In the genomic region with DNA sequence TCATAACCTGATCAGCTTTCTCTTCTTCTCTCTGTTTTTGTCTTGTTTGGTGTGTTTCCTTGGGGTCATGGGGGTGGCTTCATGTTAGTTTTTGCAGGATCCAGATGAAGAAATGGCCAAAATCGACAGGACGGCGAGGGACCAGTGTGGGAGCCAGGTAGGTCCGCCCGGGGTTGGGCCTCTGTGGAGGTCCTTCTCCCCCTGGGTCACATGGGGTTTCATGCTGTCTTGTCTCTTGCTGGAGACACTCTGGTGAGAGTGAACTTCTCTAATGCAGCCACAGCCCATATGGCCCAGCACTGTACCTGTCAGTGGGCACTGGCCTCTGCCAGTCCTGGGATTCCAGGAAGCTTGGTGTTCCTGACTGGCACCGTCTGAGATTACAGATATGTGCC, we compare ENCODE assay signal across 10 cellular contexts. TPM values are rescaled to one million over a fixed set of nuclear protein-coding genes. Genes with fewer than 3 reads are reported as not detected.
DNase-seq lines count a peak whose midpoint lies in the region; FAIRE-seq and TF ChIP-seq lines count a peak whose summit lies in the region.
"Had no signal": no experiment of that assay in that cellular context is flagged by ENCODE, and none has a peak within 500 bp of the region (broad histone marks: within the 10 kb centered on the region; RNA-seq: fewer than 3 reads in every experiment).

No MANE protein-coding gene starts in this region.

- peak; percentile 9 for FAIRE-seq in GM12892 (lab: Jason Lieb, UNC)

- intact Hi-C loops in esophagus muscularis mucosa (cut with DNase I) = loop anchor here (5.0 to 10.0 kb wide), 2 partner anchors 129 to 208 kb away; partner anchors contain the start of genes POP4 and URI1
- intact Hi-C loops in sigmoid colon (cut with DNase I) = loop anchor here (10.0 kb wide), 1 partner anchor 208 kb away; the partner anchor contains the start of gene POP4

- TF ChIP-seq CTCF in esophagus muscularis mucosa (IDR thresholded peaks at IDR 0.05) (no peak), sigmoid colon (IDR thresholded peaks at IDR 0.05) (no peak), RWPE1 (conservative IDR thresholded peaks at IDR 0.05; ENCODE audit: low read depth) (no peak)

- TF ChIP-seq EP300 in esophagus muscularis mucosa (IDR thresholded peaks at IDR 0.05) (no peak), sigmoid colon (IDR thresholded peaks at IDR 0.05) (no peak)

- WGBS in esophagus muscularis mucosa = 87% methylated on average over 6 of the region's 6 CpGs
- 86% methylated on average over 6 of the region's 6 CpGs for WGBS in sigmoid colon, 2 donors

- POLR2A ChIA-PET in RWPE1 (lab: Yijun Ruan, JAX; ENCODE audit: low non-redundant PET) = no interaction called here

- H3K27ac ChIP-seq in SJSA1 (no peak overlapping the region), esophagus muscularis mucosa (replicated peaks in 1 of 4) (peak overlapping the region in 1 of 4 donors; percentile 13), sigmoid colon (no peak overlapping the region), RWPE1 (no peak overlapping the region)

- CTCF ChIA-PET in RWPE1 (lab: Yijun Ruan, JAX) = no interaction called here

- H3K27me3 ChIP-seq in SJSA1 (replicated peaks) (no peaks in the 10 kb centered on the region), esophagus muscularis mucosa (no peaks in the 10 kb centered on the region), sigmoid colon (no peaks in the 10 kb centered on the region)

- H3K36me3 ChIP-seq in SJSA1 (peaks cover 38% of the 10 kb centered on the region), esophagus muscularis mucosa (no peaks in the 10 kb centered on the region), sigmoid colon (no peaks in the 10 kb centered on the region)

- H3K4me1 ChIP-seq in SJSA1 (replicated peaks) (peaks cover 12% of the 10 kb centered on the region), esophagus muscularis mucosa (peaks cover 0 to 20% (median 15%) of the 10 kb centered on the region in 4 donors), sigmoid colon (peaks cover 0 to 15% (median 10%) of the 10 kb centered on the region in 4 donors)

- H3K9me3 ChIP-seq in SJSA1 (replicated peaks) (no peaks in the 10 kb centered on the region), esophagus muscularis mucosa (no peaks in the 10 kb centered on the region), sigmoid colon (no peaks in the 10 kb centered on the region)

- TF ChIP-seq POLR2A in GM12892 (IDR thresholded peaks at IDR 0.05; ENCODE audit: low read depth, low read length) = no peak
- no peak for TF ChIP-seq POLR2A in esophagus muscularis mucosa (IDR thresholded peaks at IDR 0.05; ENCODE audit: low read depth)
- no peak for TF ChIP-seq POLR2A in sigmoid colon (IDR thresholded peaks at IDR 0.05)

- peak overlapping the region; percentile 60 for H3K4me3 ChIP-seq in SJSA1
- H3K4me3 ChIP-seq in esophagus muscularis mucosa = peak overlapping the region; percentile 60 to 82 (median 70)
- H3K4me3 ChIP-seq in sigmoid colon = peak overlapping the region in 3 of 4 donors; percentile 60 to 75 (median 61)

- DNase-seq in GM12892 (ENCODE audit: insufficient read length) = no peak
- no peak for DNase-seq in SJSA1 (ENCODE audit: low read depth in 1 of 2, low spot score in 2 of 2)
- DNase-seq in esophagus muscularis mucosa (ENCODE audit: extremely low spot score) = no peak
- no peak for DNase-seq in sigmoid colon
- DNase-seq in stimulated activated naive CD4-positive, alpha-beta T cell (lab: John Stamatoyannopoulos, UW) = no peak
- no peak for DNase-seq in RWPE1 (ENCODE audit: low spot score)
- DNase-seq in AML-193 (lab: John Stamatoyannopoulos, UW) = no peak
- DNase-seq in NOMO-1 (lab: John Stamatoyannopoulos, UW; ENCODE audit: unreplicated experiment in 2 of 2) = no peak
- DNase-seq: midbrain, NCI-H1105 treated with DMSO at 0.1 percent for 48 hours had no signal

RNA-seq across cellular contexts. Expression of gene CCNE1, which starts 1.1 kb away (rescaled TPM):
- polyA plus RNA-seq in GM12892 (2012; ENCODE audit: missing spikeins) = 20.3 TPM
- 23.0 and 24.4 TPM in 2 replicates for total RNA-seq in SJSA1 (2014; rRNA removed; shearing (Covaris generic))
- total RNA-seq in esophagus muscularis mucosa = 1 to 10 TPM in 3 of 4 donors, under 1 TPM in 1; 0.42 to 4.0 (median 2.4) TPM
- total RNA-seq in sigmoid colon = 10 to 100 TPM in 1 of 4 donors, 1 to 10 TPM in 3; 2.3 to 13.8 (median 3.6) TPM
- polyA plus RNA-seq in sigmoid colon = 1 to 10 TPM; 2.4 to 7.9 (median 4.4) TPM
